In genomic region chr2:136362676-136363390, GRCh38 we compare ENCODE assay signal across 11 cellular contexts.
A peak's percentile ranks its signal among the peaks of the same experiment; 100 is the strongest.
DNase-seq lines count a peak whose midpoint lies in the region; ATAC-seq, FAIRE-seq and TF ChIP-seq lines count a peak whose summit lies in the region.
"Had no signal": no experiment of that assay in that cellular context is flagged by ENCODE, and none has a peak within 500 bp of the region (broad histone marks: within the 10 kb centered on the region; RNA-seq: fewer than 3 reads in every experiment).

No MANE protein-coding gene starts in this region.

- H3K27ac Mint-ChIP-seq in activated naive CD8-positive, alpha-beta T cell treated with anti-CD3 and anti-CD28 coated beads, Interleukin-2, amount 50 U/mL, for 24 hours = peak overlapping the region; percentile 37

- ATAC-seq in GM19463 (IDR thresholded peaks at IDR 0.05; ENCODE audit: unreplicated experiment) (peak; percentile 98), HG03139 (IDR thresholded peaks at IDR 0.05; ENCODE audit: unreplicated experiment) (peak; percentile 80)
- ATAC-seq in activated naive CD8-positive, alpha-beta T cell treated with anti-CD3 and anti-CD28 coated beads, Interleukin-2, amount 50 U/mL, for 24 hours = peak; percentile 83

- H3K4me1 ChIP-seq in transverse colon = peaks cover 0 to 5% (median 0%) of the 10 kb centered on the region in 4 donors

- no peaks in the 10 kb centered on the region for H3K27me3 ChIP-seq in transverse colon

- H3K27ac ChIP-seq in transverse colon = no peak overlapping the region

- H3K27me3 Mint-ChIP-seq in activated naive CD8-positive, alpha-beta T cell treated with anti-CD3 and anti-CD28 coated beads, Interleukin-2, amount 50 U/mL, for 24 hours = peaks cover 22% of the 10 kb centered on the region

- intact Hi-C loops in transverse colon (cut with DNase I; ENCODE audit: low total_unique reads) = no loop called here

- no peak for TF ChIP-seq CTCF in GM13977 (IDR thresholded peaks at IDR 0.05; ENCODE audit: extremely low read depth, insufficient read depth, missing control alignments)
- TF ChIP-seq CTCF in transverse colon (IDR thresholded peaks at IDR 0.05) = no peak

- peak overlapping the region; percentile 12 for H3K4me3 Mint-ChIP-seq in activated naive CD8-positive, alpha-beta T cell treated with anti-CD3 and anti-CD28 coated beads, Interleukin-2, amount 50 U/mL, for 24 hours

- H3K4me1 Mint-ChIP-seq in activated naive CD8-positive, alpha-beta T cell treated with anti-CD3 and anti-CD28 coated beads, Interleukin-2, amount 50 U/mL, for 24 hours = peaks cover 62% of the 10 kb centered on the region

- no peak for TF ChIP-seq EP300 in transverse colon (IDR thresholded peaks at IDR 0.05; ENCODE audit: low read depth)

- DNase-seq in GM13977 (ENCODE audit: low spot score) (peak; percentile 54), globus pallidus (ENCODE audit: low spot score) (no peak), transverse colon (no peak), MV-4-11 (lab: John Stamatoyannopoulos, UW) (no peak), H54 (ENCODE audit: insufficient read length, low spot score) (no peak)
- DNase-seq in activated naive CD8-positive, alpha-beta T cell treated with anti-CD3 and anti-CD28 coated beads, Interleukin-2, amount 50 U/mL, for 24 hours = no peak
- DNase-seq: NCI-H2081, retina had no signal

- 83% methylated on average over 9 of the region's 9 CpGs; no CpG with 5 or more reads in 1 of the 2 donors for WGBS in transverse colon (ENCODE audit: low coverage in 1 of 2), 2 donors

- H3K4me3 ChIP-seq in transverse colon = no peak overlapping the region

- in situ Hi-C loops in GM13977 (cut with MboI; ENCODE audit: low pct_unique_long_range_greater_than_20kb, low sequenced_read_pairs, unreplicated experiment) (no loop called here), transverse colon (cut with MboI; ENCODE audit: low pct_ligation_motif_present in 1 of 4, low pct_unique_long_range_greater_than_20kb in 1 of 4, low sequenced_read_pairs in 3 of 4) (no loop called here)

- no peak for FAIRE-seq in H54 (lab: Jason Lieb, UNC)
- FAIRE-seq: urothelium cell line had no signal

- peaks cover 6% of the 10 kb centered on the region for H3K9me3 Mint-ChIP-seq in activated naive CD8-positive, alpha-beta T cell treated with anti-CD3 and anti-CD28 coated beads, Interleukin-2, amount 50 U/mL, for 24 hours

- no peaks in the 10 kb centered on the region for H3K36me3 ChIP-seq in transverse colon

- H3K9me3 ChIP-seq in transverse colon = peaks cover 0 to 6% of the 10 kb centered on the region in 2 donors

- no peak for TF ChIP-seq POLR2A in transverse colon (IDR thresholded peaks at IDR 0.05)
- no peak for TF ChIP-seq POLR2A in H54 (IDR thresholded peaks at IDR 0.05; ENCODE audit: low read depth, low read length)

- peaks cover 1% of the 10 kb centered on the region for H3K36me3 Mint-ChIP-seq in activated naive CD8-positive, alpha-beta T cell treated with anti-CD3 and anti-CD28 coated beads, Interleukin-2, amount 50 U/mL, for 24 hours (ENCODE audit: low read depth)
